17 cellular contexts compared by ENCODE assay signal in the genomic region with DNA sequence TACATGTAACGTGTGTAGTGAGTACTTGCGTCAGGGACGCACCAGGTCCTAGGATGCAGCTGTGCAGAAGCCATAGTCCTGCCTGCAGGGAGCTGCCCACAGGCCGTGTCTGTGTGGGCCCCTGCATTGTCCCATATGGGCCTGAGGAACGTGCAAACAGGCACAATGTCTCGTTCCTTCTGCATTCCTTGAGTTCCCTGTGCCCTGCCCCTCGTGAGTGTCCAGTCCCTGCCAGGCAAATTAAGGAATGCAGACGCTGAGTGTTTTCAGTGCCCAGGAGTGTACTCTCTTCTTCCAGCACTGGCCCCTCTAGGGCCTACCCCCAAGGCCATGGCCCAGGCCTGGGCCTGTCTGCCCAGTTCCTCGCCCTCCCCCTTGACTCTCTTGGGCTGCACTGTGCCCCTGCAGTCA.
"Had no signal": no experiment of that assay in that cellular context is flagged by ENCODE, and none has a peak within 500 bp of the region (broad histone marks: within the 10 kb centered on the region; RNA-seq: fewer than 3 reads in every experiment).

No MANE protein-coding gene starts in this region.

- H3K4me3 ChIP-seq: breast epithelium, colonic mucosa, esophagus muscularis mucosa, tibial artery, vagina had no signal

- H3K9me2 ChIP-seq: SK-N-SH had no signal

- H3K9me3 ChIP-seq: colonic mucosa, SK-N-SH, vagina had no signal

- DNase-seq: activated CD4-positive, alpha-beta T cell treated with anti-CD3 and anti-CD28 coated beads, Interleukin-2, amount 50 U/mL, for 1 hour; activated effector memory CD4-positive, alpha-beta T cell treated with Interleukin-2 at 50 U/mL for 16 hours; activated naive CD4-positive, alpha-beta T cell treated with anti-CD3 and anti-CD28 coated beads for 36 hours; activated naive CD8-positive, alpha-beta T cell treated with anti-CD3 and anti-CD28 coated beads, Interleukin-2, amount 10 ng/mL, durations not matched to agents 7 days and 5 days; activated T-cell treated with anti-CD3 and anti-CD28 coated beads, Interleukin-2, amount 50 U/mL, for 72 hours; amniotic stem cell; dorsolateral prefrontal cortex; stimulated activated CD4-positive, alpha-beta T cell treated with anti-CD3 and anti-CD28 coated beads, Interleukin-12 subunit alpha, Interleukin-12 subunit beta, amount 100 ng/mL, for 4 hours; stimulated activated naive CD8-positive, alpha-beta T cell treated with anti-CD3 and anti-CD28 coated beads, Interleukin-15, amount 100 ng/mL, for 72 hours had no signal

- H3K9ac ChIP-seq: SK-N-SH had no signal

- H3K4me1 ChIP-seq: breast epithelium, colonic mucosa had no signal

- H3K4me2 ChIP-seq: SK-N-SH had no signal

- H3K27ac ChIP-seq: breast epithelium, colonic mucosa, esophagus muscularis mucosa, tibial artery, vagina had no signal

- H3K27me3 ChIP-seq: vagina had no signal

- H3K36me3 ChIP-seq: breast epithelium, colonic mucosa, esophagus muscularis mucosa, tibial artery, vagina had no signal

- ATAC-seq: activated CD4-positive, CD25-positive, alpha-beta regulatory T cell treated with anti-CD3 and anti-CD28 coated beads, Interleukin-2, amount 50 U/mL, for 24 hours; activated T-cell treated with anti-CD3 and anti-CD28 coated beads, Interleukin-2, amount 50 U/mL, for 72 hours; left lobe of liver; stimulated activated naive CD8-positive, alpha-beta T cell treated with anti-CD3 and anti-CD28 coated beads, Interleukin-15, amount 100 ng/mL, for 72 hours had no signal
